26 cellular contexts compared by ENCODE assay signal in genomic region chr4:40540801-40541200, GRCh38.
"Had no signal": no experiment of that assay in that cellular context is flagged by ENCODE, and none has a peak within 500 bp of the region (broad histone marks: within the 10 kb centered on the region; RNA-seq: fewer than 3 reads in every experiment).

No MANE protein-coding gene starts in this region.

- H3K27ac ChIP-seq: left lung, lower lobe of right lung, ovary, prostate gland, sigmoid colon, upper lobe of right lung had no signal

- H3K4me3 Mint-ChIP-seq: activated CD8-positive, alpha-beta T cell treated with anti-CD3 and anti-CD28 coated beads for 36 hours; activated naive CD4-positive, alpha-beta T cell treated with anti-CD3 and anti-CD28 coated beads, Interleukin-2, amount 50 U/mL, for 24 hours; activated naive CD8-positive, alpha-beta T cell treated with anti-CD3 and anti-CD28 coated beads, Interleukin-2, amount 50 U/mL, for 24 hours; activated T-cell treated with anti-CD3 and anti-CD28 coated beads, Interleukin-2, amount 50 U/mL, for 4 hours; activated T-helper 17 cell treated with anti-CD3 and anti-CD28 coated beads, Interleukin-2, amount 50 U/mL, for 72 hours; naive B cell; stimulated activated memory B cell treated with anti-CD40 and anti-IgM and Interleukin-4, amounts not matched to agents 10 μg/mL and 1 μg/mL and 100 μg/mL, for 72 hours; stimulated activated naive CD8-positive, alpha-beta T cell treated with anti-CD3 and anti-CD28 coated beads, Interleukin-15, amount 100 ng/mL, for 72 hours; WTC11 had no signal

- H3K9me3 Mint-ChIP-seq: activated CD8-positive, alpha-beta T cell treated with anti-CD3 and anti-CD28 coated beads for 36 hours; activated naive CD4-positive, alpha-beta T cell treated with anti-CD3 and anti-CD28 coated beads, Interleukin-2, amount 50 U/mL, for 24 hours; activated naive CD8-positive, alpha-beta T cell treated with anti-CD3 and anti-CD28 coated beads, Interleukin-2, amount 50 U/mL, for 24 hours; activated T-cell treated with anti-CD3 and anti-CD28 coated beads, Interleukin-2, amount 50 U/mL, for 4 hours; activated T-helper 17 cell treated with anti-CD3 and anti-CD28 coated beads, Interleukin-2, amount 50 U/mL, for 72 hours; naive B cell; stimulated activated memory B cell treated with anti-CD40 and anti-IgM and Interleukin-4, amounts not matched to agents 10 μg/mL and 1 μg/mL and 100 μg/mL, for 72 hours; stimulated activated naive CD8-positive, alpha-beta T cell treated with anti-CD3 and anti-CD28 coated beads, Interleukin-15, amount 100 ng/mL, for 72 hours; WTC11 had no signal

- H3K27me3 ChIP-seq: left lung, ovary, sigmoid colon, thyroid gland, upper lobe of right lung had no signal

- H3K36me3 ChIP-seq: ovary, prostate gland, sigmoid colon, thyroid gland, upper lobe of right lung had no signal

- DNase-seq: activated CD4-positive, alpha-beta T cell treated with anti-CD3 and anti-CD28 coated beads, Interleukin-2, amount 50 U/mL, for 1 hour; activated CD8-positive, alpha-beta T cell treated with anti-CD3 and anti-CD28 coated beads for 36 hours; activated gamma-delta T cell treated with Interleukin-2 at 50 U/mL for 16 hours; activated naive CD8-positive, alpha-beta T cell treated with anti-CD3 and anti-CD28 coated beads, Interleukin-2, amount 50 U/mL, for 24 hours; activated T-cell treated with anti-CD3 and anti-CD28 coated beads, Interleukin-2, amount 50 U/mL, for 4 hours; amygdala; central memory CD4-positive, alpha-beta T cell; effector CD8-positive, alpha-beta T cell; head of caudate nucleus; kidney glomerular epithelial cell; lower lobe of right lung; mesenchymal stem cell; naive B cell; ovary; sigmoid colon; stimulated activated CD4-positive, alpha-beta T cell treated with anti-CD3 and anti-CD28 coated beads, Interleukin-4, amount 100 ng/mL, for 24 hours; stimulated activated naive CD8-positive, alpha-beta T cell treated with anti-CD3 and anti-CD28 coated beads, Interleukin-15, amount 100 ng/mL, for 72 hours; T-helper 2 cell; thyroid gland; upper lobe of right lung had no signal

- H3K27ac Mint-ChIP-seq: activated CD8-positive, alpha-beta T cell treated with anti-CD3 and anti-CD28 coated beads for 36 hours; activated naive CD4-positive, alpha-beta T cell treated with anti-CD3 and anti-CD28 coated beads, Interleukin-2, amount 50 U/mL, for 24 hours; activated naive CD8-positive, alpha-beta T cell treated with anti-CD3 and anti-CD28 coated beads, Interleukin-2, amount 50 U/mL, for 24 hours; activated T-helper 17 cell treated with anti-CD3 and anti-CD28 coated beads, Interleukin-2, amount 50 U/mL, for 72 hours; naive B cell; stimulated activated memory B cell treated with anti-CD40 and anti-IgM and Interleukin-4, amounts not matched to agents 10 μg/mL and 1 μg/mL and 100 μg/mL, for 72 hours; stimulated activated naive CD8-positive, alpha-beta T cell treated with anti-CD3 and anti-CD28 coated beads, Interleukin-15, amount 100 ng/mL, for 72 hours; WTC11 had no signal

- H3K4me1 Mint-ChIP-seq: activated naive CD4-positive, alpha-beta T cell treated with anti-CD3 and anti-CD28 coated beads, Interleukin-2, amount 50 U/mL, for 24 hours; activated T-helper 17 cell treated with anti-CD3 and anti-CD28 coated beads, Interleukin-2, amount 50 U/mL, for 72 hours; stimulated activated naive CD8-positive, alpha-beta T cell treated with anti-CD3 and anti-CD28 coated beads, Interleukin-15, amount 100 ng/mL, for 72 hours had no signal

- H3K4me3 ChIP-seq: left lung, lower lobe of right lung, ovary, prostate gland, sigmoid colon, thyroid gland, upper lobe of right lung had no signal

- H3K36me3 Mint-ChIP-seq: activated naive CD4-positive, alpha-beta T cell treated with anti-CD3 and anti-CD28 coated beads, Interleukin-2, amount 50 U/mL, for 24 hours; naive B cell had no signal

- ATAC-seq: activated CD8-positive, alpha-beta T cell treated with anti-CD3 and anti-CD28 coated beads for 36 hours; activated naive CD8-positive, alpha-beta T cell treated with anti-CD3 and anti-CD28 coated beads, Interleukin-2, amount 50 U/mL, for 24 hours; activated T-cell treated with anti-CD3 and anti-CD28 coated beads, Interleukin-2, amount 50 U/mL, for 4 hours; activated T-helper 17 cell treated with anti-CD3 and anti-CD28 coated beads, Interleukin-2, amount 50 U/mL, for 72 hours; lower lobe of right lung; stimulated activated memory B cell treated with anti-CD40 and anti-IgM and Interleukin-4, amounts not matched to agents 10 μg/mL and 1 μg/mL and 100 μg/mL, for 72 hours; stimulated activated naive CD8-positive, alpha-beta T cell treated with anti-CD3 and anti-CD28 coated beads, Interleukin-15, amount 100 ng/mL, for 72 hours; WTC11 had no signal

- H3K4me1 ChIP-seq: prostate gland, sigmoid colon, upper lobe of right lung had no signal

- H3K9me3 ChIP-seq: left lung, lower lobe of right lung, ovary, prostate gland, sigmoid colon, thyroid gland, upper lobe of right lung had no signal

- H3K27me3 Mint-ChIP-seq: activated CD8-positive, alpha-beta T cell treated with anti-CD3 and anti-CD28 coated beads for 36 hours; activated naive CD4-positive, alpha-beta T cell treated with anti-CD3 and anti-CD28 coated beads, Interleukin-2, amount 50 U/mL, for 24 hours; activated naive CD8-positive, alpha-beta T cell treated with anti-CD3 and anti-CD28 coated beads, Interleukin-2, amount 50 U/mL, for 24 hours; activated T-helper 17 cell treated with anti-CD3 and anti-CD28 coated beads, Interleukin-2, amount 50 U/mL, for 72 hours; naive B cell; stimulated activated memory B cell treated with anti-CD40 and anti-IgM and Interleukin-4, amounts not matched to agents 10 μg/mL and 1 μg/mL and 100 μg/mL, for 72 hours; stimulated activated naive CD8-positive, alpha-beta T cell treated with anti-CD3 and anti-CD28 coated beads, Interleukin-15, amount 100 ng/mL, for 72 hours had no signal
